In genomic region chr15:65980824-65981456, GRCh38 we compare ENCODE assay signal across 7 cellular contexts.
DNase-seq lines count a peak whose midpoint lies in the region; ATAC-seq, FAIRE-seq and TF ChIP-seq lines count a peak whose summit lies in the region.

No MANE protein-coding gene starts in this region.

- no peaks in the 10 kb centered on the region for H3K9me3 ChIP-seq in esophagus squamous epithelium

- peaks cover 7 to 12% (median 7%) of the 10 kb centered on the region in 3 donors for H3K4me1 ChIP-seq in esophagus squamous epithelium

- no peaks in the 10 kb centered on the region for H3K9me3 Mint-ChIP-seq in naive thymus-derived CD8-positive, alpha-beta T cell

- peaks cover 0 to 53% (median 8%) of the 10 kb centered on the region in 4 donors for H3K27me3 ChIP-seq in esophagus squamous epithelium

- peaks cover 4 to 20% (median 15%) of the 10 kb centered on the region in 5 donors for H3K27me3 Mint-ChIP-seq in naive thymus-derived CD8-positive, alpha-beta T cell

- intact Hi-C loops in esophagus squamous epithelium (cut with DNase I): no loop called here

- peak; percentile 90 for FAIRE-seq in HTR-8/SVneo (lab: Jason Lieb, UNC)

- H3K4me1 Mint-ChIP-seq in naive thymus-derived CD8-positive, alpha-beta T cell: peaks cover 7 to 18% (median 10%) of the 10 kb centered on the region in 4 donors

- 29% methylated on average over 2 of the region's 5 CpGs; no CpG with 5 or more reads in 1 of the 2 donors for WGBS in esophagus squamous epithelium, 2 donors

- no peak for TF ChIP-seq POLR2A in esophagus squamous epithelium (IDR thresholded peaks at IDR 0.05)

- ATAC-seq in naive thymus-derived CD8-positive, alpha-beta T cell: no peak
- ATAC-seq in HG03439 (IDR thresholded peaks at IDR 0.05; ENCODE audit: unreplicated experiment): no peak
- no peak for ATAC-seq in HG02678 (IDR thresholded peaks at IDR 0.05; ENCODE audit: unreplicated experiment)

- no peak overlapping the region for H3K27ac ChIP-seq in esophagus squamous epithelium

- peak; percentile 84 for DNase-seq in ELF-1 (ENCODE audit: low read depth, low spot score)
- DNase-seq in HTR-8/SVneo (ENCODE audit: insufficient read length, low spot score): peak; percentile 80
- peak; percentile 54 for DNase-seq in SW480 (ENCODE audit: low spot score)
- no peak for DNase-seq in esophagus squamous epithelium (lab: John Stamatoyannopoulos, UW)
- no peak for DNase-seq in naive thymus-derived CD8-positive, alpha-beta T cell

- H3K4me3 ChIP-seq in esophagus squamous epithelium: no peak overlapping the region

- no peaks in the 10 kb centered on the region for H3K36me3 ChIP-seq in esophagus squamous epithelium

- peak; percentile 30 to 82 (median 69) for TF ChIP-seq CTCF in esophagus squamous epithelium (IDR thresholded peaks at IDR 0.05)

- no peaks in the 10 kb centered on the region for H3K36me3 Mint-ChIP-seq in naive thymus-derived CD8-positive, alpha-beta T cell

- H3K27ac Mint-ChIP-seq in naive thymus-derived CD8-positive, alpha-beta T cell: peak overlapping the region in 2 of 10 donors; percentile 11 to 17

- H3K4me3 Mint-ChIP-seq in naive thymus-derived CD8-positive, alpha-beta T cell: peak overlapping the region; percentile 19 to 87 (median 64)

- POLR2A ChIA-PET in naive thymus-derived CD8-positive, alpha-beta T cell (lab: Charles Lee): no interaction called here

Comparison
In these comparisons a context has a peak if more than half of its experiments do, and no peak if none do; other contexts are left out.
1. DNase-seq: peak in ELF-1 (single experiment), HTR-8/SVneo (single experiment) and SW480 (single experiment); none in esophagus squamous epithelium (single experiment) and naive thymus-derived CD8-positive, alpha-beta T cell (0 of 10).